Comparison of ENCODE assay signal across 8 cellular contexts in genomic region chr19:8513687-8514504, GRCh38. TPM values are rescaled to one million over a fixed set of nuclear protein-coding genes. Genes with fewer than 3 reads are reported as not detected.
DNase-seq lines count a peak whose midpoint lies in the region; ATAC-seq, FAIRE-seq and TF ChIP-seq lines count a peak whose summit lies in the region.

Gene ZNF414, minus strand, starts transcription at chr19:8514167. Its CDS starts 121 bp downstream, at chr19:8514046.

- TF ChIP-seq EP300 in ovary (IDR thresholded peaks at IDR 0.05) = no peak

- H3K4me3 ChIP-seq in ovary = peak within 1 kb of the TSS; percentile 94
- H3K4me3 ChIP-seq in thyroid gland (replicated peaks in 1 of 3) = peak within 1 kb of the TSS in 2 of 3 donors; percentile 53 to 68

- WGBS in ovary, 3 donors = 0 to 1% (median 0%) methylated on average over 49 to 70 of the region's 70 CpGs
- WGBS in thyroid gland, 2 donors = 1 to 3% methylated on average over 21 to 47 of the region's 70 CpGs

- peak in 2 of 3 donors; percentile 12 to 18 for TF ChIP-seq CTCF in ovary (IDR thresholded peaks at IDR 0.05)
- TF ChIP-seq CTCF in thyroid gland (IDR thresholded peaks at IDR 0.05) = peak in 1 of 6 experiments; percentile 21

- H3K9me3 ChIP-seq in ovary (no peaks in the 10 kb centered on the region), thyroid gland (no peaks in the 10 kb centered on the region)

- peaks cover 10% of the 10 kb centered on the region for H3K4me1 ChIP-seq in ovary (ENCODE audit: insufficient read depth)
- peaks cover 24 to 29% of the 10 kb centered on the region in 2 donors for H3K4me1 ChIP-seq in thyroid gland

- DNase-seq in GM12891 (ENCODE audit: insufficient read length, low spot score) = peak; percentile 99
- DNase-seq in NCI-H1436 (lab: John Stamatoyannopoulos, UW) = peak; percentile 94
- peak; percentile 93 for DNase-seq in SW480 (ENCODE audit: low spot score)
- peak; percentile 97 for DNase-seq in activated naive CD8-positive, alpha-beta T cell treated with anti-CD3 and anti-CD28 coated beads, Interleukin-2, amount 50 U/mL, for 16 hours (ENCODE audit: low read depth, low spot score)
- peak; percentile 98 for DNase-seq in Right ventricle myocardium inferior (ENCODE audit: missing footprints)
- DNase-seq in ovary = peak; percentile 96 to 98 (median 98)
- DNase-seq in thyroid gland = peak; percentile 95 to 97

- intact Hi-C loops in Right ventricle myocardium inferior (cut with DNase I) (loop anchor here (1.0 to 10.0 kb wide), 3 partner anchors 101 to 594 kb away; partner anchors contain the start of genes MARCHF2 and SNAPC2), ovary (cut with DNase I) (no loop called here), thyroid gland (cut with DNase I) (no loop called here)

- H3K36me3 ChIP-seq in ovary (no peaks in the 10 kb centered on the region), thyroid gland (peaks cover 0 to 4% of the 10 kb centered on the region in 2 donors)

- TF ChIP-seq POLR2A in GM12891 (IDR thresholded peaks at IDR 0.05; ENCODE audit: low read depth, low read length) (peak; percentile 87), ovary (IDR thresholded peaks at IDR 0.05) (peak; percentile 68), thyroid gland (IDR thresholded peaks at IDR 0.05) (peak in 1 of 2 donors; percentile 85)

- H3K27ac ChIP-seq in ovary = peak within 1 kb of the TSS; percentile 97 to 100
- peak within 1 kb of the TSS; percentile 97 to 100 (median 99) for H3K27ac ChIP-seq in thyroid gland

- H3K27me3 ChIP-seq in ovary (no peaks in the 10 kb centered on the region), thyroid gland (no peaks in the 10 kb centered on the region)

- ATAC-seq in HG02798 (IDR thresholded peaks at IDR 0.05; ENCODE audit: poor library complexity, unreplicated experiment) (peak; percentile 86), Right ventricle myocardium inferior (peak; percentile 95)

- FAIRE-seq in GM12891 (lab: Jason Lieb, UNC) = peak; percentile 98

TF ChIP-seq in GM12891, 5 proteins besides CTCF, POLR2A, EP300 and RAD21:
- TF ChIP-seq PAX5 (IDR thresholded peaks at IDR 0.05; ENCODE audit: insufficient read depth, low read length, severe bottlenecking) (no peak), POU2F2 (IDR thresholded peaks at IDR 0.05; ENCODE audit: low read depth, low read length) (0 out of 2 replicates have a peak, but pooled peaks have one; percentile 8), SPI1 (IDR thresholded peaks at IDR 0.05; ENCODE audit: low read depth, low read length) (no peak), TAF1 (IDR thresholded peaks at IDR 0.05; ENCODE audit: low read depth, low read length) (peak; percentile 87), POLR2AphosphoS5 (IDR thresholded peaks at IDR 0.05; ENCODE audit: low read depth, low read length) (peak; percentile 86)

RNA-seq across cellular contexts. Expression of gene ZNF414, which starts in this region (rescaled TPM):
- 15.6 TPM for polyA plus RNA-seq in GM12891 (2012; ENCODE audit: low read depth, missing spikeins)
- total RNA-seq in Right ventricle myocardium inferior (9.8 TPM), ovary (10 to 100 TPM; 20.9 to 49.7 (median 26.2) TPM), thyroid gland (10 to 100 TPM in 3 of 4 donors, 1 to 10 TPM in 1; 9.1 to 44.3 (median 34.4) TPM)
- 10 to 100 TPM in 1 of 2 donors, under 1 TPM in 1; 0.62 to 45.3 TPM for polyA plus RNA-seq in ovary

Comparison
In these comparisons a context has a peak if more than half of its experiments do, and no peak if none do; other contexts are left out.
1. Peak in every context shown above with its lines: DNase-seq, ATAC-seq, H3K4me3 ChIP-seq and H3K27ac ChIP-seq.